23 cellular contexts compared by ENCODE assay signal in genomic region chr22:44999687-45000086, GRCh38. TPM values are rescaled to one million over a fixed set of nuclear protein-coding genes. Genes with fewer than 3 reads are reported as not detected.
"Had no signal": no experiment of that assay in that cellular context is flagged by ENCODE, and none has a peak within 500 bp of the region (broad histone marks: within the 10 kb centered on the region; RNA-seq: fewer than 3 reads in every experiment).

No MANE protein-coding gene starts in this region.

- H3K4me1 ChIP-seq: gastroesophageal sphincter, psoas muscle, tibial artery, uterus had no signal

- H3K4me3 ChIP-seq: gastroesophageal sphincter, heart right ventricle, ovary, psoas muscle, skin epidermis, tibial artery, uterus had no signal

- H3K9me3 ChIP-seq: gastroesophageal sphincter, heart right ventricle, ovary, psoas muscle, tibial artery, uterus had no signal

- H3K4me1 Mint-ChIP-seq: activated CD4-positive, alpha-beta T cell treated with anti-CD3 and anti-CD28 coated beads, Interleukin-2, amount 10 ng/mL, durations not matched to agents 24 days and 14 days; activated naive CD8-positive, alpha-beta T cell treated with anti-CD3 and anti-CD28 coated beads, Interleukin-2, amount 50 U/mL, for 24 hours; activated T-helper 17 cell treated with anti-CD3 and anti-CD28 coated beads, Interleukin-2, amount 50 U/mL, for 72 hours; memory B cell had no signal

- H3K36me3 ChIP-seq: gastroesophageal sphincter, heart right ventricle, ovary, tibial artery, uterus had no signal

- DNase-seq: activated CD4-positive, alpha-beta T cell treated with anti-CD3 and anti-CD28 coated beads, Interleukin-2, amount 10 ng/mL, durations not matched to agents 24 days and 14 days; activated CD8-positive, alpha-beta T cell treated with anti-CD3 and anti-CD28 coated beads for 36 hours; activated naive CD4-positive, alpha-beta T cell treated with Interleukin-2 at 50 U/mL for 16 hours; activated naive CD8-positive, alpha-beta T cell treated with anti-CD3 and anti-CD28 coated beads, Interleukin-2, amount 50 U/mL, for 24 hours; activated T-cell treated with anti-CD3 and anti-CD28 coated beads, Interleukin-2, amount 50 U/mL, for 1 hour; anterior cingulate cortex; cortex of kidney; heart right ventricle; left ventricle myocardium superior; ovary; psoas muscle; right cardiac atrium; stimulated activated naive CD8-positive, alpha-beta T cell treated with anti-CD3 and anti-CD28 coated beads, Interleukin-15, Interleukin-2, amounts not matched to agents 100 U/mL and 50 U/mL, for 24 hours; substantia nigra; tibial artery; uterus had no signal

- H3K27me3 ChIP-seq: ovary, uterus had no signal

- H3K27ac ChIP-seq: gastroesophageal sphincter, heart right ventricle, ovary, psoas muscle, skin epidermis, tibial artery, uterus had no signal

- H3K36me3 Mint-ChIP-seq: memory B cell had no signal

- H3K27ac Mint-ChIP-seq: activated CD4-positive, alpha-beta T cell treated with anti-CD3 and anti-CD28 coated beads, Interleukin-2, amount 10 ng/mL, durations not matched to agents 24 days and 14 days; activated CD8-positive, alpha-beta T cell treated with anti-CD3 and anti-CD28 coated beads for 36 hours; activated naive CD8-positive, alpha-beta T cell treated with anti-CD3 and anti-CD28 coated beads, Interleukin-2, amount 50 U/mL, for 24 hours; activated T-helper 17 cell treated with anti-CD3 and anti-CD28 coated beads, Interleukin-2, amount 50 U/mL, for 72 hours; memory B cell; T-helper 2 cell treated with Interferon-gamma antibody and Interleukin-4, amounts not matched to agents 5 μg/mL and 100 μg/mL, for 36 hours had no signal

- H3K9me3 Mint-ChIP-seq: activated CD4-positive, alpha-beta T cell treated with anti-CD3 and anti-CD28 coated beads, Interleukin-2, amount 10 ng/mL, durations not matched to agents 24 days and 14 days; activated CD8-positive, alpha-beta T cell treated with anti-CD3 and anti-CD28 coated beads for 36 hours; activated naive CD8-positive, alpha-beta T cell treated with anti-CD3 and anti-CD28 coated beads, Interleukin-2, amount 50 U/mL, for 24 hours; activated T-helper 17 cell treated with anti-CD3 and anti-CD28 coated beads, Interleukin-2, amount 50 U/mL, for 72 hours; T-helper 2 cell treated with Interferon-gamma antibody and Interleukin-4, amounts not matched to agents 5 μg/mL and 100 μg/mL, for 36 hours had no signal

- H3K4me3 Mint-ChIP-seq: activated CD4-positive, alpha-beta T cell treated with anti-CD3 and anti-CD28 coated beads, Interleukin-2, amount 10 ng/mL, durations not matched to agents 24 days and 14 days; activated CD8-positive, alpha-beta T cell treated with anti-CD3 and anti-CD28 coated beads for 36 hours; activated naive CD8-positive, alpha-beta T cell treated with anti-CD3 and anti-CD28 coated beads, Interleukin-2, amount 50 U/mL, for 24 hours; activated T-helper 17 cell treated with anti-CD3 and anti-CD28 coated beads, Interleukin-2, amount 50 U/mL, for 72 hours; memory B cell; T-helper 2 cell treated with Interferon-gamma antibody and Interleukin-4, amounts not matched to agents 5 μg/mL and 100 μg/mL, for 36 hours had no signal

- ATAC-seq: activated CD8-positive, alpha-beta T cell treated with anti-CD3 and anti-CD28 coated beads for 36 hours; activated naive CD8-positive, alpha-beta T cell treated with anti-CD3 and anti-CD28 coated beads, Interleukin-2, amount 50 U/mL, for 24 hours; activated T-helper 17 cell treated with anti-CD3 and anti-CD28 coated beads, Interleukin-2, amount 50 U/mL, for 72 hours; esophagus mucosa; gastroesophageal sphincter; heart right ventricle; left ventricle myocardium superior; psoas muscle; right cardiac atrium; stimulated activated naive CD8-positive, alpha-beta T cell treated with anti-CD3 and anti-CD28 coated beads, Interleukin-15, Interleukin-2, amounts not matched to agents 100 U/mL and 50 U/mL, for 24 hours had no signal

RNA-seq across cellular contexts. Expression of gene PHF21B, which starts 10.1 kb away (rescaled TPM):
- total RNA-seq: activated T-helper 17 cell treated with anti-CD3 and anti-CD28 coated beads, Interleukin-2, amount 50 U/mL, for 72 hours; esophagus mucosa; mononuclear cell had no signal
